11 cellular contexts compared by ENCODE assay signal in the genomic region with DNA sequence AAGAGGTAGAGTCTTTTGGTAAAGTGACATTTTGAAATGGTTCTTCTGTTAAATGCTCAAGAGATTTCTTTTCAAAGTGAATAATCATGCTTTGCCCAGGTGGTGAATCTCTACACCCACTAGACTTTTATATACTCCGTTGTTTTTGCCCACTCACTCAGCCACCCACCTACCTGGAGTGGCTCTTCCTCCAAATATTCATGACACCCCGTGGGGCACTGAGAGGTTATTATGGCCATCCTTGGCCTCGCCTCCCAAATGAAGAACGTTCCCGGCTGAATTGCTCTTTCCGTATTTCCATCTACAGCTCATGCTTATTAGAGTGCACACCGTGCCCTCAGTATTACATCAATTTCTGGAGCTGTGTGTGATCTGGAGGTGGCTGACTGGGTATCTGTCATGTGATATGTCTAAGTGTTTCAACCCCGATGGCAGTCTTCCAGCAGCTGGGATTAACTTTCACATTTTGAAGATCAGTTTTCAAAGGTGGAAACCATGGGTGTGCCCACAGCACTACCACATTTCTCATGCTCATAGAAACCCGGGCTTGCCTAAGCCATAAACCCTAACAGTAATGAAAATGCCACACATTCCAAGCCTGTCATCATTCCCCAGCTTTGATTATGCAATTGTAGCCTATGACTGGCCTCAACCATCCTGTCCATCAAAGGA.
DNase-seq lines count a peak whose midpoint lies in the region; ATAC-seq and TF ChIP-seq lines count a peak whose summit lies in the region.
"Had no signal": no experiment of that assay in that cellular context is flagged by ENCODE, and none has a peak within 500 bp of the region (broad histone marks: within the 10 kb centered on the region; RNA-seq: fewer than 3 reads in every experiment).

No MANE protein-coding gene starts in this region.

- H3K9ac ChIP-seq in trophoblast cell (ENCODE audit: low read length), result no peak overlapping the region

- no peak overlapping the region for H3K4me3 ChIP-seq in cardiac fibroblast (replicated peaks in 1 of 2; ENCODE audit: low read depth in 2 of 2, low read length in 2 of 2)
- H3K4me3 ChIP-seq in trophoblast cell (ENCODE audit: low read depth, low read length), result peak overlapping the region; percentile 15
- H3K4me3 ChIP-seq in left ventricle myocardium inferior, result no peak overlapping the region

- no peaks in the 10 kb centered on the region for H3K36me3 ChIP-seq in trophoblast cell (ENCODE audit: control insufficient read depth in 1 of 2, insufficient read depth in 2 of 2, low read length in 2 of 2)
- no peaks in the 10 kb centered on the region for H3K36me3 ChIP-seq in left ventricle myocardium inferior

- H4K12ac ChIP-seq in trophoblast cell (ENCODE audit: low read depth, low read length), result no peak overlapping the region

- H3K27ac ChIP-seq in trophoblast cell (ENCODE audit: low read depth, low read length), result no peak overlapping the region
- no peak overlapping the region for H3K27ac ChIP-seq in left ventricle myocardium inferior (replicated peaks)
- H3K27ac ChIP-seq: VCaP had no signal

- H3K14ac ChIP-seq in trophoblast cell (ENCODE audit: low read length), result no peak overlapping the region

- H3K4me1 ChIP-seq in trophoblast cell (ENCODE audit: control insufficient read depth in 1 of 2, insufficient read depth in 2 of 2, low read length in 2 of 2) (peaks cover 0 to 1% of the 10 kb centered on the region in 2 experiments), left ventricle myocardium inferior (peaks cover 21% of the 10 kb centered on the region)

- TF ChIP-seq CTCF in cardiac fibroblast (IDR thresholded peaks at IDR 0.05; ENCODE audit: low read depth, low read length) (no peak), left ventricle myocardium inferior (IDR thresholded peaks at IDR 0.05; ENCODE audit: borderline replicate concordance) (no peak)

- no peak overlapping the region for H2BK120ac ChIP-seq in trophoblast cell (ENCODE audit: insufficient read depth, low read length, poor library complexity)

- H2BK5ac ChIP-seq in trophoblast cell (ENCODE audit: low read depth, low read length, poor library complexity), result no peak overlapping the region

- WGBS in trophoblast cell (ENCODE audit: extremely low coverage, insufficient coverage, insufficient read length), result no CpG with 5 or more reads among the region's 9 CpGs

- H3K27me3 Mint-ChIP-seq in T-cell, result no peaks in the 10 kb centered on the region

- no peak overlapping the region for H4K8ac ChIP-seq in trophoblast cell (ENCODE audit: low read depth, low read length)

- H3K4me1 Mint-ChIP-seq in T-cell, result no peaks in the 10 kb centered on the region

- H3K9me3 Mint-ChIP-seq in T-cell, result peaks cover 0 to 28% (median 5%) of the 10 kb centered on the region in 3 donors

- H3K27ac Mint-ChIP-seq in T-cell, result no peak overlapping the region

- POLR2A ChIA-PET in T-cell (lab: Charles Lee), result no interaction called here

- H3K18ac ChIP-seq in trophoblast cell (ENCODE audit: low read length), result no peak overlapping the region

- no peaks in the 10 kb centered on the region for H3K79me2 ChIP-seq in trophoblast cell (ENCODE audit: control insufficient read depth, insufficient read depth, low read length, poor library complexity)

- ATAC-seq in T-cell (replicated peaks in 1 of 4) (no peak), GM21825 (IDR thresholded peaks at IDR 0.05; ENCODE audit: unreplicated experiment) (no peak)

- H3K4me2 ChIP-seq in trophoblast cell (ENCODE audit: low read length), result no peak overlapping the region

- no peak overlapping the region for H2AK5ac ChIP-seq in trophoblast cell (ENCODE audit: low read length)

- DNase-seq in ELF-1 (ENCODE audit: low read depth, low spot score) (peak; percentile 3), NCI-H2029 treated with DMSO at 0.1 percent for 48 hours (lab: John Stamatoyannopoulos, UW) (peak; percentile 41), cardiac fibroblast (ENCODE audit: low read depth in 2 of 2) (peak; percentile 65 to 66), trophoblast cell (peak; percentile 6 to 42), NCI-H1694 treated with DMSO at 0.1 percent for 48 hours (lab: John Stamatoyannopoulos, UW) (no peak), T-cell (no peak), left ventricle myocardium inferior (no peak)
- DNase-seq: left cardiac atrium, MM.1S had no signal

- CTCF ChIA-PET in T-cell (lab: Charles Lee), result no interaction called here

- H2AFZ ChIP-seq in trophoblast cell (ENCODE audit: insufficient read depth, low read length, poor library complexity), result no peak overlapping the region

- H3K4me3 Mint-ChIP-seq in T-cell, result no peak overlapping the region

- H3K27me3 ChIP-seq in trophoblast cell (ENCODE audit: insufficient read depth, low read length) (no peaks in the 10 kb centered on the region), left ventricle myocardium inferior (ENCODE audit: low read depth) (no peaks in the 10 kb centered on the region)

- no peak overlapping the region for H3K23ac ChIP-seq in trophoblast cell (ENCODE audit: low read length)

- no peak overlapping the region for H3K4ac ChIP-seq in trophoblast cell (ENCODE audit: low read depth, low read length)

- H3K9me3 ChIP-seq in trophoblast cell (ENCODE audit: insufficient read depth, low read depth, low read length) (no peaks in the 10 kb centered on the region), left ventricle myocardium inferior (replicated peaks) (peaks cover 17% of the 10 kb centered on the region)

- no peak overlapping the region for H2BK12ac ChIP-seq in trophoblast cell (ENCODE audit: low read length)

- no peak overlapping the region for H4K91ac ChIP-seq in trophoblast cell (ENCODE audit: low read depth, low read length)

- intact Hi-C loops in left ventricle myocardium inferior (cut with micrococcal nuclease), result no loop called here

- no peaks in the 10 kb centered on the region for H3K36me3 Mint-ChIP-seq in T-cell

- H3K79me1 ChIP-seq in trophoblast cell (ENCODE audit: low read length), result no peaks in the 10 kb centered on the region

Comparison
In these comparisons a context has a peak if more than half of its experiments do, and no peak if none do; other contexts are left out.
1. DNase-seq: peak in ELF-1 (single experiment), NCI-H2029 treated with DMSO at 0.1 percent for 48 hours (single experiment), cardiac fibroblast (2 of 2) and trophoblast cell (2 of 2); none in NCI-H1694 treated with DMSO at 0.1 percent for 48 hours (single experiment), T-cell (0 of 34) and left ventricle myocardium inferior (single experiment).